Comparison of ENCODE assay signal across 1 cellular context in the genomic region with DNA sequence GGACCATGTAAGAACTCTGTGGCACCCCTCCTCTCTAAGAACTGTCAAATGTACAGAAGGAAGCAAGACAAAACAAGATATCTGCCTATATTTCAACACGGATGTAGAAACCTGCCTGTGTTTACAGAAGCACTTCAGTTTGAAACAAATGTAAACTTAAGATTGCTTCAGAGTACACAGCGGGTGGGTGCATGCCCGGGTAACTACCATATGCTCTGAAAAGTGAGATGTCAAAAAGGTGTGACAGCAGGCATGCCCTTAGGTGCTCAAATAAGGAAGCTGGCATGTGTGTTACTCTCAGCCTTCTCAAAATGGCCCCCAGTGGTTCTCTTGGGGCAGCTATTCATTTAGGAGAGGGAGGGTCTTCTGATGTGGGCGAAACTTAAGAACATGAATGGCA.
A peak's percentile ranks its signal among the peaks of the same experiment; 100 is the strongest.
TF ChIP-seq lines count a peak whose summit lies in the region.

No MANE protein-coding gene starts in this region.

TF ChIP-seq in K562, 482 proteins besides CTCF, POLR2A, EP300 and RAD21:
- TF ChIP-seq PURB (CRISPR knock-in tag; IDR thresholded peaks at IDR 0.05; ENCODE audit: low read depth) (no peak), FOXJ2 (tag; IDR thresholded peaks at IDR 0.05) (no peak), ZNF41 (CRISPR knock-in tag; conservative IDR thresholded peaks at IDR 0.05) (no peak), POLR2AphosphoS5 (IDR thresholded peaks at IDR 0.05; ENCODE audit: control insufficient read depth, insufficient read depth, low read depth, low read length) (0 out of 2 replicates have a peak, but pooled peaks have one; percentile 17), MXI1 (IDR thresholded peaks at IDR 0.05; ENCODE audit: low read depth, low read length) (no peak)
- TF ChIP-seq, protein P1, sequence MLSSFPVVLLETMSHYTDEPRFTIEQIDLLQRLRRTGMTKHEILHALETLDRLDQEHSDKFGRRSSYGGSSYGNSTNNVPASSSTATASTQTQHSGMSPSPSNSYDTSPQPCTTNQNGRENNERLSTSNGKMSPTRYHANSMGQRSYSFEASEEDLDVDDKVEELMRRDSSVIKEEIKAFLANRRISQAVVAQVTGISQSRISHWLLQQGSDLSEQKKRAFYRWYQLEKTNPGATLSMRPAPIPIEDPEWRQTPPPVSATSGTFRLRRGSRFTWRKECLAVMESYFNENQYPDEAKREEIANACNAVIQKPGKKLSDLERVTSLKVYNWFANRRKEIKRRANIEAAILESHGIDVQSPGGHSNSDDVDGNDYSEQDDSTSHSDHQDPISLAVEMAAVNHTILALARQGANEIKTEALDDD (IDR thresholded peaks at IDR 0.05), result no peak
